Comparison of ENCODE assay signal across 20 cellular contexts in genomic region chr5:76684012-76684731, GRCh38.
"Had no signal": no experiment of that assay in that cellular context is flagged by ENCODE, and none has a peak within 500 bp of the region (broad histone marks: within the 10 kb centered on the region; RNA-seq: fewer than 3 reads in every experiment).

No MANE protein-coding gene starts in this region.

- FAIRE-seq: endometrium, keratinocyte, TTC549 had no signal

- DNase-seq: activated CD4-positive, CD25-positive, alpha-beta regulatory T cell; activated effector memory CD4-positive, alpha-beta T cell treated with anti-CD3 and anti-CD28 coated beads, Interleukin-2, amount 50 U/mL, for 16 hours; activated T-cell treated with anti-CD3 and anti-CD28 coated beads, Interleukin-2, amount 50 U/mL, for 1 hour; amniotic stem cell; body of pancreas; esophagus squamous epithelium; foreskin fibroblast; heart left ventricle; lower lobe of right lung; naive thymus-derived CD4-positive, alpha-beta T cell; nucleus accumbens; stimulated activated CD4-positive, alpha-beta T cell treated with anti-CD3 and anti-CD28 coated beads, Interleukin-2, amount 100 ng/mL, for 24 hours; stimulated activated naive CD4-positive, alpha-beta T cell treated with Interleukin-2 at 50 U/mL for 16 hours; T-helper 2 cell; trophoblast cell had no signal

- H3K9me3 ChIP-seq: body of pancreas, esophagus squamous epithelium, heart left ventricle, lower lobe of right lung had no signal

- ATAC-seq: activated naive CD4-positive, alpha-beta T cell treated with anti-CD3 and anti-CD28 coated beads, Interleukin-2, amount 50 U/mL, for 72 hours; body of pancreas; lower lobe of right lung; naive thymus-derived CD4-positive, alpha-beta T cell; sciatic nerve had no signal

- H3K4me3 ChIP-seq: body of pancreas, esophagus squamous epithelium, heart left ventricle, lower lobe of right lung had no signal

- H3K27ac ChIP-seq: body of pancreas, esophagus squamous epithelium, lower lobe of right lung had no signal

- H3K27me3 ChIP-seq: body of pancreas, esophagus squamous epithelium, heart left ventricle had no signal

- H3K36me3 ChIP-seq: esophagus squamous epithelium had no signal

- H3K4me1 ChIP-seq: body of pancreas, esophagus squamous epithelium, lower lobe of right lung had no signal
